In genomic region chr6:37791156-37791919, GRCh38 we compare ENCODE assay signal across 8 cellular contexts. TPM values are rescaled to one million over a fixed set of nuclear protein-coding genes. Genes with fewer than 3 reads are reported as not detected.
DNase-seq lines count a peak whose midpoint lies in the region; ATAC-seq and TF ChIP-seq lines count a peak whose summit lies in the region.

No MANE protein-coding gene starts in this region.

- peak; percentile 97 for TF ChIP-seq CTCF in GM12872 (IDR thresholded peaks at IDR 0.05; ENCODE audit: insufficient read depth, low read depth, low read length)

- ATAC-seq in HG02763 (IDR thresholded peaks at IDR 0.05; ENCODE audit: unreplicated experiment): peak; percentile 75

- peak; percentile 79 for DNase-seq in NCI-H128 (lab: John Stamatoyannopoulos, UW; ENCODE audit: unreplicated experiment)
- DNase-seq in SKM-1 (lab: John Stamatoyannopoulos, UW; ENCODE audit: unreplicated experiment): peak; percentile 88
- peak; percentile 88 for DNase-seq in activated naive CD4-positive, alpha-beta T cell treated with anti-CD3 and anti-CD28 coated beads, Interleukin-2, amount 50 U/mL, for 16 hours
- peak; percentile 96 for DNase-seq in glomerular visceral epithelial cell (ENCODE audit: extremely low spot score)
- peak; percentile 96 for DNase-seq in pons (ENCODE audit: low spot score)
- DNase-seq in ureter (ENCODE audit: low spot score): peak; percentile 93

RNA-seq across cellular contexts. Expression of gene ZFAND3, which starts 28.2 kb away (rescaled TPM):
- total RNA-seq in ureter: 123 TPM

Comparison
In these comparisons a context has a peak if more than half of its experiments do, and no peak if none do; other contexts are left out.
1. Peak in every context shown above with its lines: DNase-seq and ATAC-seq.